ENCODE assay signal across 8 cellular contexts in genomic region chr12:117498880-117499279, GRCh38.
"Had no signal": no experiment of that assay in that cellular context is flagged by ENCODE, and none has a peak within 500 bp of the region (broad histone marks: within the 10 kb centered on the region; RNA-seq: fewer than 3 reads in every experiment).

No MANE protein-coding gene starts in this region.

- DNase-seq: GDM1, GF-D8 had no signal

- FAIRE-seq: G401.6, GM12878, GM12891, GM12892, GM18507, GM19239 had no signal

- H3K4me3 ChIP-seq: GM12878 had no signal

- ATAC-seq: GM12878 had no signal
